Comparison of ENCODE assay signal across 8 cellular contexts in genomic region chr3:194671900-194672808, GRCh38. TPM values are rescaled to one million over a fixed set of nuclear protein-coding genes. Genes with fewer than 3 reads are reported as not detected.
A peak's percentile ranks its signal among the peaks of the same experiment; 100 is the strongest.
DNase-seq lines count a peak whose midpoint lies in the region; ATAC-seq and TF ChIP-seq lines count a peak whose summit lies in the region.

TSS of gene LSG1 (minus strand) at chr3:194672191. CDS start at chr3:194672162, 29 bp downstream.

- peak within 1 kb of the TSS; percentile 99 for H3K4me3 Mint-ChIP-seq in activated CD4-positive, alpha-beta T cell treated with anti-CD3 and anti-CD28 coated beads, Interleukin-2, amount 10 ng/mL, durations not matched to agents 24 days and 14 days

- peak within 1 kb of the TSS; percentile 93 for H3K4me3 ChIP-seq in BE2C (ENCODE audit: low read depth, low read length)
- peak within 1 kb of the TSS; percentile 77 for H3K4me3 ChIP-seq in coronary artery

- no peaks in the 10 kb centered on the region for H3K27me3 ChIP-seq in BE2C
- peaks cover 2% of the 10 kb centered on the region for H3K27me3 ChIP-seq in layer of hippocampus (ENCODE audit: control insufficient read depth, insufficient read depth, low read length)

- peak within 1 kb of the TSS; percentile 79 to 84 for H3K27ac ChIP-seq in coronary artery
- H3K27ac ChIP-seq in layer of hippocampus (ENCODE audit: low read depth, low read length), result peak within 1 kb of the TSS; percentile 90

- intact Hi-C loops in activated CD4-positive, alpha-beta T cell treated with anti-CD3 and anti-CD28 coated beads, Interleukin-2, amount 10 ng/mL, durations not matched to agents 24 days and 14 days (cut with micrococcal nuclease), result loop anchor here (1.0 to 5.0 kb wide), 5 partner anchors 18 to 870 kb away; partner anchors contain the start of genes ACAP2, ATP13A3 and PPP1R2

- no peaks in the 10 kb centered on the region for H3K9me3 Mint-ChIP-seq in activated CD4-positive, alpha-beta T cell treated with anti-CD3 and anti-CD28 coated beads, Interleukin-2, amount 10 ng/mL, durations not matched to agents 24 days and 14 days

- TF ChIP-seq CTCF in BE2C (IDR thresholded peaks at IDR 0.05; ENCODE audit: low read depth, low read length), result no peak
- no peak for TF ChIP-seq CTCF in coronary artery (IDR thresholded peaks at IDR 0.05)

- 0 out of 2 replicates have a peak, but pooled peaks cover 4% of the 10 kb centered on the region for H3K4me1 ChIP-seq in BE2C

- peak; percentile 88 for ATAC-seq in HG03460 (IDR thresholded peaks at IDR 0.05; ENCODE audit: unreplicated experiment)

- H3K36me3 ChIP-seq in BE2C, result peaks cover 24% of the 10 kb centered on the region

- DNase-seq in BE2C, result peak; percentile 92
- DNase-seq in GM19240 (ENCODE audit: insufficient read length, low spot score), result peak; percentile 73
- DNase-seq in NCI-H526 treated with DMSO at 0.1 percent for 48 hours (lab: John Stamatoyannopoulos, UW), result peak; percentile 88
- peak; percentile 97 for DNase-seq in activated CD4-positive, alpha-beta T cell treated with anti-CD3 and anti-CD28 coated beads, Interleukin-2, amount 10 ng/mL, durations not matched to agents 24 days and 14 days
- peak; percentile 93 for DNase-seq in coronary artery (ENCODE audit: low spot score)
- DNase-seq in stimulated activated CD4-positive, alpha-beta T cell treated with anti-CD3 and anti-CD28 coated beads, Interleukin-1b, Interleukin-23, amount 100 ng/mL, for 4 hours (ENCODE audit: low read depth in 2 of 2), result peak; percentile 79 to 86

- peaks cover 17% of the 10 kb centered on the region for H3K36me3 Mint-ChIP-seq in activated CD4-positive, alpha-beta T cell treated with anti-CD3 and anti-CD28 coated beads, Interleukin-2, amount 10 ng/mL, durations not matched to agents 24 days and 14 days (ENCODE audit: low read depth)

- H3K4me1 Mint-ChIP-seq in activated CD4-positive, alpha-beta T cell treated with anti-CD3 and anti-CD28 coated beads, Interleukin-2, amount 10 ng/mL, durations not matched to agents 24 days and 14 days, result peaks cover 48% of the 10 kb centered on the region

- H3K27ac Mint-ChIP-seq in activated CD4-positive, alpha-beta T cell treated with anti-CD3 and anti-CD28 coated beads, Interleukin-2, amount 10 ng/mL, durations not matched to agents 24 days and 14 days, result peak within 1 kb of the TSS; percentile 97

- H3K27me3 Mint-ChIP-seq in activated CD4-positive, alpha-beta T cell treated with anti-CD3 and anti-CD28 coated beads, Interleukin-2, amount 10 ng/mL, durations not matched to agents 24 days and 14 days, result no peaks in the 10 kb centered on the region

- no peaks in the 10 kb centered on the region for H3K9me3 ChIP-seq in BE2C

RNA-seq across cellular contexts. Expression of gene LSG1, which starts in this region (rescaled TPM):
- 183 TPM for polyA plus RNA-seq in BE2C (2012; ENCODE audit: insufficient read depth, insufficient read length, low read depth)
- total RNA-seq in activated CD4-positive, alpha-beta T cell treated with anti-CD3 and anti-CD28 coated beads, Interleukin-2, amount 10 ng/mL, durations not matched to agents 24 days and 14 days, result 59.0 and 60.2 TPM in 2 replicates

Comparison
In these comparisons a context has a peak if more than half of its experiments do, and no peak if none do; other contexts are left out.
1. Peak in every context shown above with its lines: DNase-seq, ATAC-seq, H3K4me3 ChIP-seq and H3K27ac ChIP-seq.